In the genomic region with DNA sequence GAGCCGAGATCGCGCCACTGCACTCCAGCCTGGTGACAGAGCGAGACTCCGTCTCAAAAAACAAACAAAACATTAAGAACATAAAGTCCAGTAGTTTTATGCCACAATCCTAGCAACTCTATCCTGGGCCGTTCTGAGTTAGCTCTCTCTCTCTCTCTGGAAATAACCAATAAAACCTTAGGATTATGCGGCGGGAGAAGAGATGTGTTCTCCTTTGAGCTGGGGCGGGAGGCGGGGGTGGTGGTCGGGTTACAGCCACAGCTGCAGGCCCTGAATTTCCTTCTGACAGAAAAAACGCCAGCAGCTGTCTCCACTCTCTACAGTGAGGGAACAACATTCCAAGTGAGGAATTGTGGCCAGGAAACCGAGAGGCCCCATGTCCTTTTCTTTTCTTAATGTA, we compare ENCODE assay signal across 12 cellular contexts. TPM values are rescaled to one million over a fixed set of nuclear protein-coding genes. Genes with fewer than 3 reads are reported as not detected.
DNase-seq lines count a peak whose midpoint lies in the region; TF ChIP-seq lines count a peak whose summit lies in the region.
"Had no signal": no experiment of that assay in that cellular context is flagged by ENCODE, and none has a peak within 500 bp of the region (broad histone marks: within the 10 kb centered on the region; RNA-seq: fewer than 3 reads in every experiment).

No MANE protein-coding gene starts in this region.

- no peak overlapping the region for H3K27ac Mint-ChIP-seq in MCF 10A (ENCODE audit: low read depth, unreplicated experiment)
- peak overlapping the region; percentile 98 for H3K27ac Mint-ChIP-seq in endothelial cell (ENCODE audit: unreplicated experiment)
- H3K27ac Mint-ChIP-seq: stimulated activated effector memory CD8-positive, alpha-beta T cell treated with anti-CD3 and anti-CD28 coated beads, Interleukin-12 subunit alpha, Interleukin-12 subunit beta, amount 100 ng/mL, for 72 hours had no signal

- DNase-seq in breast epithelium (ENCODE audit: low spot score in 2 of 2) (no peak), MCF 10A (ENCODE audit: unreplicated experiment) (no peak), endothelial cell (ENCODE audit: low spot score) (peak; percentile 53), vagina (ENCODE audit: extremely low spot score in 2 of 2) (no peak), UCSD-AML1 (lab: John Stamatoyannopoulos, UW; ENCODE audit: unreplicated experiment) (no peak)
- no peak for DNase-seq in effector CD8-positive, alpha-beta T cell (lab: John Stamatoyannopoulos, UW)
- no peak for DNase-seq in activated CD4-positive, alpha-beta T cell treated with anti-CD3 and anti-CD28 coated beads, Interleukin-2, amount 50 U/mL, for 4 hours

- H3K4me1 ChIP-seq in breast epithelium (peaks cover 0 to 10% of the 10 kb centered on the region in 2 donors), muscle layer of colon (ENCODE audit: insufficient read depth, low read length) (no peaks in the 10 kb centered on the region), vagina (peaks cover 5% of the 10 kb centered on the region)

- H3K27me3 ChIP-seq in breast epithelium: no peaks in the 10 kb centered on the region
- no peaks in the 10 kb centered on the region for H3K27me3 ChIP-seq in muscle layer of colon (ENCODE audit: control insufficient read depth in 1 of 2, insufficient read depth in 2 of 2, low read length in 2 of 2)
- H3K27me3 ChIP-seq in vagina: no peaks in the 10 kb centered on the region

- TF ChIP-seq CTCF in breast epithelium (IDR thresholded peaks at IDR 0.05) (no peak), MCF 10A (IDR thresholded peaks at IDR 0.05; ENCODE audit: unreplicated experiment) (no peak), endothelial cell (IDR thresholded peaks at IDR 0.05; ENCODE audit: unreplicated experiment) (no peak), vagina (IDR thresholded peaks at IDR 0.05) (no peak)

- H3K4me3 ChIP-seq in breast epithelium (peak overlapping the region in 1 of 3 donors; percentile 5), muscle layer of colon (ENCODE audit: low read depth in 1 of 2, low read length in 2 of 2) (no peak overlapping the region), vagina (no peak overlapping the region)
- H3K4me3 ChIP-seq: skin epidermis had no signal

- H3K9me3 Mint-ChIP-seq in MCF 10A (ENCODE audit: unreplicated experiment) (no peaks in the 10 kb centered on the region), endothelial cell (ENCODE audit: unreplicated experiment) (no peaks in the 10 kb centered on the region)
- H3K9me3 Mint-ChIP-seq: stimulated activated effector memory CD8-positive, alpha-beta T cell treated with anti-CD3 and anti-CD28 coated beads, Interleukin-12 subunit alpha, Interleukin-12 subunit beta, amount 100 ng/mL, for 72 hours had no signal

- POLR2A ChIA-PET in MCF 10A (lab: Yijun Ruan, JAX): interaction anchor here (0.6 to 1.2 kb wide), 3 partner anchors 14 to 63 kb away, joined by 3 read pairs; no protein-coding TSS in a partner anchor

- H3K9me3 ChIP-seq in breast epithelium (no peaks in the 10 kb centered on the region), muscle layer of colon (ENCODE audit: low read length) (no peaks in the 10 kb centered on the region), vagina (no peaks in the 10 kb centered on the region)

- H3K27me3 Mint-ChIP-seq in MCF 10A (ENCODE audit: insufficient read depth, unreplicated experiment) (no peaks in the 10 kb centered on the region), endothelial cell (ENCODE audit: unreplicated experiment) (peaks cover 3% of the 10 kb centered on the region)

- TF ChIP-seq POLR2A in breast epithelium (IDR thresholded peaks at IDR 0.05): no peak
- TF ChIP-seq POLR2A in vagina (IDR thresholded peaks at IDR 0.05): no peak

- no TSS peak for BruUV-seq in MCF 10A (replicated peaks; lab: Mats Ljungman, UMichigan)

- CTCF ChIA-PET in MCF 10A (lab: Yijun Ruan, JAX): interaction anchor here (1.3 to 2.5 kb wide), 2 partner anchors 78 to 84 kb away, joined by 3 to 10 read pairs; no protein-coding TSS in a partner anchor

- no peaks in the 10 kb centered on the region for H3K36me3 ChIP-seq in breast epithelium
- no peaks in the 10 kb centered on the region for H3K36me3 ChIP-seq in muscle layer of colon (ENCODE audit: insufficient read depth, low read length)
- no peaks in the 10 kb centered on the region for H3K36me3 ChIP-seq in vagina

- H3K4me3 Mint-ChIP-seq in MCF 10A (ENCODE audit: unreplicated experiment) (no peak overlapping the region), endothelial cell (ENCODE audit: unreplicated experiment) (no peak overlapping the region)
- H3K4me3 Mint-ChIP-seq: stimulated activated effector memory CD8-positive, alpha-beta T cell treated with anti-CD3 and anti-CD28 coated beads, Interleukin-12 subunit alpha, Interleukin-12 subunit beta, amount 100 ng/mL, for 72 hours had no signal

- H3K4me1 Mint-ChIP-seq in MCF 10A (ENCODE audit: insufficient read depth, unreplicated experiment) (peaks cover 14% of the 10 kb centered on the region), endothelial cell (ENCODE audit: unreplicated experiment) (peaks cover 12% of the 10 kb centered on the region)

- intact Hi-C loops in breast epithelium (cut with DNase I; ENCODE audit: low total_unique reads): loop anchor here (5.0 kb wide), 2 partner anchors 487 to 768 kb away; no protein-coding TSS in a partner anchor
- intact Hi-C loops in MCF 10A (cut with micrococcal nuclease): no loop called here
- intact Hi-C loops in vagina (cut with DNase I): loop anchor here (5.0 kb wide), 1 partner anchor 197 kb away; no protein-coding TSS in a partner anchor

- no peak overlapping the region for H3K9ac ChIP-seq in muscle layer of colon (ENCODE audit: low read length)

- H3K27ac ChIP-seq in breast epithelium (peak overlapping the region; percentile 82 to 89), muscle layer of colon (ENCODE audit: low read depth, low read length) (peak overlapping the region; percentile 5), vagina (peak overlapping the region; percentile 68)

- no peaks in the 10 kb centered on the region for H3K36me3 Mint-ChIP-seq in MCF 10A (ENCODE audit: insufficient read depth, unreplicated experiment)
- H3K36me3 Mint-ChIP-seq in endothelial cell (ENCODE audit: low read depth, unreplicated experiment): no peaks in the 10 kb centered on the region
- H3K36me3 Mint-ChIP-seq: stimulated activated effector memory CD8-positive, alpha-beta T cell treated with anti-CD3 and anti-CD28 coated beads, Interleukin-12 subunit alpha, Interleukin-12 subunit beta, amount 100 ng/mL, for 72 hours had no signal

RNA-seq across cellular contexts. Expression of gene PNMA8A, which starts 9.0 kb away (rescaled TPM):
- total RNA-seq in breast epithelium (1 to 10 TPM in 2 of 3 donors, under 1 TPM in 1; 0.80 to 8.8 (median 2.3) TPM), MCF 10A (2022) (6.0 and 7.6 TPM in 2 replicates), endothelial cell (ENCODE audit: unreplicated experiment) (12.4 TPM), vagina (1.5 TPM)

RNA-seq across cellular contexts. Expression of gene PNMA8B, which starts 15.3 kb away (rescaled TPM):
- total RNA-seq in breast epithelium: 1 to 10 TPM; 1.6 to 4.2 (median 2.2) TPM
- total RNA-seq in MCF 10A (2022): not detected in 2 replicates
- total RNA-seq in endothelial cell (ENCODE audit: unreplicated experiment): 1.3 TPM
- total RNA-seq in vagina: 2.7 TPM

RNA-seq across cellular contexts. Expression of gene PNMA8C, which starts 51.7 kb away (rescaled TPM):
- total RNA-seq in breast epithelium (under 1 TPM in 2 of 3 donors, not detected in 1; 0.59 to 0.98 TPM), MCF 10A (2022) (not detected in 2 replicates), endothelial cell (ENCODE audit: unreplicated experiment) (0.41 TPM), vagina (0.25 TPM)
- total RNA-seq: bronchial epithelial cell, M059J had no signal

Comparison
In these comparisons a context has a peak if more than half of its experiments do, and no peak if none do; other contexts are left out.
1. H3K27ac ChIP-seq: peak in every context shown above with its lines; median percentile 86 in breast epithelium; 68 in vagina; 5 in muscle layer of colon.